ENCODE assay signal across 10 cellular contexts in the genomic region with DNA sequence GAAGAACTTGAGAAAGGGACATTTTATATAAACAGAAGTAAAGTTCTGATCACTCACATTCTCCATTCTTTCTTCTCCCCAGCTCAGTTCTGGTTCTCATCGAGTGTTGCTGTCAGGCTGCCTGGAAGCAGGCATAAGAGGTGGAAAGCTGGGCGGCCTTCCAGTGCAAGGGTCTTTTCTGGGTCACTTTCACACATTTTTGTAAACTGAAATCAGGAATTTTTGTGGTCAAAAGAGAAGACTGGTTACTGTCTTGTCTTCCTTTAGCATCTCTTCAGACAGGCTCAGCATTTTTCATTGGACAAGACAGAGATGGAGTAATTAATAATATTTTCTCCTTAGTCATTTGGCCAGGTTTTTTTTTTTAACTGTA.
A peak's percentile ranks its signal among the peaks of the same experiment; 100 is the strongest.
DNase-seq lines count a peak whose midpoint lies in the region; ATAC-seq lines count a peak whose summit lies in the region.
"Had no signal": no experiment of that assay in that cellular context is flagged by ENCODE, and none has a peak within 500 bp of the region (broad histone marks: within the 10 kb centered on the region; RNA-seq: fewer than 3 reads in every experiment).

No MANE protein-coding gene starts in this region.

- ATAC-seq in GM21515 (IDR thresholded peaks at IDR 0.05; ENCODE audit: unreplicated experiment) (peak; percentile 22), HG03432 (IDR thresholded peaks at IDR 0.05; ENCODE audit: unreplicated experiment) (peak; percentile 34), HG03196 (IDR thresholded peaks at IDR 0.05; ENCODE audit: unreplicated experiment) (no peak), GM21367 (IDR thresholded peaks at IDR 0.05; ENCODE audit: unreplicated experiment) (no peak)

- DNase-seq in GM04504 (ENCODE audit: low read depth) (peak; percentile 74), glomerular visceral epithelial cell (ENCODE audit: extremely low spot score) (peak; percentile 85), cerebellar nuclear complex (lab: John Stamatoyannopoulos, UW) (no peak)
- DNase-seq in activated CD4-positive, alpha-beta T cell treated with anti-CD3 and anti-CD28 coated beads for 1 hour, result no peak
- DNase-seq: activated naive CD4-positive, alpha-beta T cell treated with anti-CD3 and anti-CD28 coated beads, Interleukin-2, amount 50 U/mL, for 16 hours; KG1 had no signal

Comparison
In these comparisons a context has a peak if more than half of its experiments do, and no peak if none do; other contexts are left out.
1. DNase-seq: peak in GM04504 (single experiment) and glomerular visceral epithelial cell (single experiment); none in activated CD4-positive, alpha-beta T cell treated with anti-CD3 and anti-CD28 coated beads for 1 hour (single experiment) and cerebellar nuclear complex (0 of 2).
2. ATAC-seq: peak in GM21515 (single experiment) and HG03432 (single experiment); none in HG03196 (single experiment) and GM21367 (single experiment).